Comparison of ENCODE assay signal across 28 cellular contexts in genomic region chr11:128105950-128106349, GRCh38.
"Had no signal": no experiment of that assay in that cellular context is flagged by ENCODE, and none has a peak within 500 bp of the region (broad histone marks: within the 10 kb centered on the region; RNA-seq: fewer than 3 reads in every experiment).

No MANE protein-coding gene starts in this region.

- H3K4me3 Mint-ChIP-seq: activated B cell treated with CpG ODN at 0.5 μM for 24 hours; activated CD4-positive, alpha-beta memory T cell treated with anti-CD3 and anti-CD28 coated beads, Interleukin-2, amount 10 ng/mL, durations not matched to agents 7 days and 5 days; activated CD4-positive, alpha-beta T cell treated with anti-CD3 and anti-CD28 coated beads, Interleukin-2, amount 10 ng/mL, durations not matched to agents 7 days and 5 days; activated naive CD4-positive, alpha-beta T cell treated with anti-CD3 and anti-CD28 coated beads, Interleukin-2, amount 50 U/mL, for 24 hours; activated T-cell treated with anti-CD3 and anti-CD28 coated beads, Interleukin-2, amount 50 U/mL, for 4 hours; brain; endodermal cell; T-helper 17 cell; T-helper 2 cell treated with Interferon-gamma antibody and Interleukin-4, amounts not matched to agents 5 μg/mL and 100 μg/mL, for 36 hours had no signal

- H3K27me3 Mint-ChIP-seq: activated naive CD4-positive, alpha-beta T cell treated with anti-CD3 and anti-CD28 coated beads, Interleukin-2, amount 50 U/mL, for 24 hours had no signal

- H3K36me3 Mint-ChIP-seq: brain had no signal

- H3K27ac Mint-ChIP-seq: activated B cell treated with CpG ODN at 0.5 μM for 24 hours; activated CD4-positive, alpha-beta memory T cell treated with anti-CD3 and anti-CD28 coated beads, Interleukin-2, amount 10 ng/mL, durations not matched to agents 7 days and 5 days; activated CD4-positive, alpha-beta T cell treated with anti-CD3 and anti-CD28 coated beads, Interleukin-2, amount 10 ng/mL, durations not matched to agents 7 days and 5 days; brain; endodermal cell; T-helper 17 cell; T-helper 2 cell treated with Interferon-gamma antibody and Interleukin-4, amounts not matched to agents 5 μg/mL and 100 μg/mL, for 36 hours had no signal

- H3K9me3 Mint-ChIP-seq: activated B cell treated with CpG ODN at 0.5 μM for 24 hours had no signal

- H3K4me1 Mint-ChIP-seq: activated B cell treated with CpG ODN at 0.5 μM for 24 hours, brain had no signal

- ATAC-seq: activated CD4-positive, CD25-positive, alpha-beta regulatory T cell treated with anti-CD3 and anti-CD28 coated beads, Interleukin-2, amount 50 U/mL, for 24 hours; esophagus mucosa; SK-N-SH treated with all-trans-retinoic acid at 6 μM for 48 hours; T-helper 17 cell had no signal

- DNase-seq: activated B cell treated with CpG ODN at 0.5 μM for 24 hours; activated CD4-positive, alpha-beta memory T cell treated with anti-CD3 and anti-CD28 coated beads, Interleukin-2, amount 10 ng/mL, durations not matched to agents 7 days and 5 days; activated CD4-positive, alpha-beta T cell treated with anti-CD3 and anti-CD28 coated beads for 4 hours; activated CD4-positive, alpha-beta T cell treated with anti-CD3 and anti-CD28 coated beads, Interleukin-2, amount 10 ng/mL, durations not matched to agents 7 days and 5 days; activated CD4-positive, alpha-beta T cell treated with anti-CD3 and anti-CD28 coated beads, Interleukin-2, amount 50 U/mL, for 4 hours; activated effector memory CD4-positive, alpha-beta T cell treated with Interleukin-2 at 50 U/mL for 16 hours; activated gamma-delta T cell treated with Interleukin-2 at 50 U/mL for 16 hours; activated naive CD4-positive, alpha-beta T cell treated with Interleukin-2 at 50 U/mL for 16 hours; activated T-cell treated with anti-CD3 and anti-CD28 coated beads, Interleukin-2, amount 50 U/mL, for 4 hours; adrenal gland; amygdala; aorta; central memory CD4-positive, alpha-beta T cell; cerebellar nuclear complex; colonic mucosa; effector memory CD4-positive, alpha-beta T cell; endodermal cell; foreskin fibroblast; head of caudate nucleus; T-helper 17 cell; T1000; WERI-Rb-1 had no signal
